ENCODE assay signal across 8 cellular contexts in genomic region chr19:18091217-18091608, GRCh38. TPM values are rescaled to one million over a fixed set of nuclear protein-coding genes. Genes with fewer than 3 reads are reported as not detected.
A peak's percentile ranks its signal among the peaks of the same experiment; 100 is the strongest.
DNase-seq lines count a peak whose midpoint lies in the region; ATAC-seq and TF ChIP-seq lines count a peak whose summit lies in the region.

No MANE protein-coding gene starts in this region.

- H3K4me1 ChIP-seq in colonic mucosa = no peaks in the 10 kb centered on the region

- no peak overlapping the region for H3K4me3 ChIP-seq in colonic mucosa

- TF ChIP-seq CTCF in GM20000 (IDR thresholded peaks at IDR 0.05; ENCODE audit: extremely low read depth, missing control alignments) (no peak), colonic mucosa (IDR thresholded peaks at IDR 0.05) (no peak)

- no peaks in the 10 kb centered on the region for H3K9me3 ChIP-seq in colonic mucosa

- H3K27ac ChIP-seq in colonic mucosa = peak overlapping the region; percentile 34

- intact Hi-C loops in colonic mucosa (cut with DNase I) = no loop called here

- peak overlapping the region in 1 of 2 donors; percentile 40 for H3K9ac ChIP-seq in colonic mucosa (ENCODE audit: low read depth in 2 of 2, low read length in 2 of 2)

- H3K27me3 ChIP-seq in colonic mucosa = no peaks in the 10 kb centered on the region

- ATAC-seq in activated CD4-positive, CD25-positive, alpha-beta regulatory T cell treated with anti-CD3 and anti-CD28 coated beads, Interleukin-2, amount 50 U/mL, for 24 hours = peak; percentile 74 to 75
- ATAC-seq in HG02981 (IDR thresholded peaks at IDR 0.05; ENCODE audit: unreplicated experiment) = no peak

- DNase-seq in GM20000 (ENCODE audit: low spot score) (peak; percentile 64), colonic mucosa (peak; percentile 63), NCI-H510A (lab: John Stamatoyannopoulos, UW) (no peak), NCI-H748 (lab: John Stamatoyannopoulos, UW; ENCODE audit: unreplicated experiment) (no peak), T1000 (lab: John Stamatoyannopoulos, UW) (no peak)
- DNase-seq in stimulated activated CD4-positive, alpha-beta T cell treated with anti-CD3 and anti-CD28 coated beads, Interleukin-1b, Interleukin-23, amount 100 ng/mL, for 24 hours (ENCODE audit: low read depth in 4 of 4, low spot score in 1 of 4) = peak; percentile 48 to 82 (median 59)

- H3K36me3 ChIP-seq in colonic mucosa = no peaks in the 10 kb centered on the region

RNA-seq across cellular contexts. Expression of gene IL12RB1, which starts 4.5 kb away (rescaled TPM):
- total RNA-seq in colonic mucosa = 1 to 10 TPM in 1 of 2 donors, under 1 TPM in 1; 0.53 to 1.1 TPM

RNA-seq across cellular contexts. Expression of gene MAST3, which starts 6.4 kb away (rescaled TPM):
- total RNA-seq in colonic mucosa = 10 to 100 TPM; 24.3 to 30.9 TPM

Comparison
In these comparisons a context has a peak if more than half of its experiments do, and no peak if none do; other contexts are left out.
1. DNase-seq: peak in GM20000 (single experiment), colonic mucosa (single experiment) and stimulated activated CD4-positive, alpha-beta T cell treated with anti-CD3 and anti-CD28 coated beads, Interleukin-1b, Interleukin-23, amount 100 ng/mL, for 24 hours (4 of 4); none in NCI-H510A (single experiment), NCI-H748 (single experiment) and T1000 (single experiment).